In genomic region chr1:97304366-97304765, GRCh38 we compare ENCODE assay signal across 15 cellular contexts.
"Had no signal": no experiment of that assay in that cellular context is flagged by ENCODE, and none has a peak within 500 bp of the region (broad histone marks: within the 10 kb centered on the region; RNA-seq: fewer than 3 reads in every experiment).

No MANE protein-coding gene starts in this region.

- ATAC-seq: activated T-helper 17 cell treated with anti-CD3 and anti-CD28 coated beads, Interleukin-2, amount 50 U/mL, for 72 hours had no signal

- H3K27me3 Mint-ChIP-seq: activated T-helper 17 cell treated with anti-CD3 and anti-CD28 coated beads, Interleukin-2, amount 50 U/mL, for 72 hours had no signal

- H3K27me3 ChIP-seq: dorsolateral prefrontal cortex, tibial nerve, uterus had no signal

- FAIRE-seq: bronchial epithelial cell had no signal

- H3K4me1 Mint-ChIP-seq: activated T-helper 17 cell treated with anti-CD3 and anti-CD28 coated beads, Interleukin-2, amount 50 U/mL, for 72 hours had no signal

- H3K27ac Mint-ChIP-seq: activated T-helper 17 cell treated with anti-CD3 and anti-CD28 coated beads, Interleukin-2, amount 50 U/mL, for 72 hours had no signal

- H3K9me3 ChIP-seq: tibial nerve, uterus had no signal

- DNase-seq: activated CD4-positive, CD25-positive, alpha-beta regulatory T cell treated with anti-CD3 and anti-CD28 coated beads, Interleukin-2, amount 50 U/mL, for 72 hours; activated naive CD4-positive, alpha-beta T cell treated with Interleukin-2 at 50 U/mL for 16 hours; aorta; dorsolateral prefrontal cortex; glutamatergic neuron; midbrain; stimulated activated CD4-positive, alpha-beta T cell treated with anti-CD3 and anti-CD28 coated beads, Interleukin-15, amount 100 ng/mL, for 24 hours; stimulated activated CD4-positive, alpha-beta T cell treated with anti-CD3 and anti-CD28 coated beads, Interleukin-4, amount 100 ng/mL, for 1 hour; stimulated activated naive CD4-positive, alpha-beta T cell; uterus had no signal

- H3K27ac ChIP-seq: skin epidermis, uterus had no signal

- H3K4me3 ChIP-seq: dorsolateral prefrontal cortex, skin epidermis, tibial nerve, uterus had no signal

- H3K9me3 Mint-ChIP-seq: activated T-helper 17 cell treated with anti-CD3 and anti-CD28 coated beads, Interleukin-2, amount 50 U/mL, for 72 hours; neural crest cell had no signal

- H3K4me3 Mint-ChIP-seq: activated T-helper 17 cell treated with anti-CD3 and anti-CD28 coated beads, Interleukin-2, amount 50 U/mL, for 72 hours; neural crest cell had no signal

- H3K4me1 ChIP-seq: uterus had no signal
